7 cellular contexts compared by ENCODE assay signal in the genomic region with DNA sequence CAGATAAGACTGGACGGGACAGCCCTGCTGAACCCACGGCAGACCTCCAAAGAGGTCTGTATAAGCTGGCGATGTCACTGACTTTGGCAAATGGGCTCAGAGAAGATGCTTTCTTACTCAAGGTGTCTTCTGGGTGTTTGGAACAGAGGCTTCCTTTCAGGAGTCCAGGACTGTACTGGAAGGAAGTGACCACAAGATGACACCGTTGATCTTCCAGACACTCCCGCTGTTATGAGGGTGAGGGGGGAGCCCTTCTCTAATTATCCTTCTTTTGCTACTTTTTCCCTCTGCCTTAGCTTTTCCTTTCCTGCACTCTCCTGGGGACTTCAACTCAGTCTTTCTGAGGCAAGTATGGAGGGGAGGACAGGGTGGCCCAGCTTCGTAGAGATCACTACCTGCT.
DNase-seq lines count a peak whose midpoint lies in the region; TF ChIP-seq lines count a peak whose summit lies in the region.

No MANE protein-coding gene starts in this region.

- peaks cover 2% of the 10 kb centered on the region for H3K27me3 Mint-ChIP-seq in activated CD4-positive, alpha-beta T cell treated with anti-CD3 and anti-CD28 coated beads, Interleukin-2, amount 10 ng/mL, durations not matched to agents 7 days and 5 days

- no peak overlapping the region for H3K4me3 ChIP-seq in fibroblast of villous mesenchyme (ENCODE audit: low read depth, low read length)

- H3K4me3 Mint-ChIP-seq in activated CD4-positive, alpha-beta T cell treated with anti-CD3 and anti-CD28 coated beads, Interleukin-2, amount 10 ng/mL, durations not matched to agents 7 days and 5 days: no peak overlapping the region

- H3K36me3 Mint-ChIP-seq in activated CD4-positive, alpha-beta T cell treated with anti-CD3 and anti-CD28 coated beads, Interleukin-2, amount 10 ng/mL, durations not matched to agents 7 days and 5 days (ENCODE audit: low read depth): no peaks in the 10 kb centered on the region

- POLR2A ChIA-PET in activated CD4-positive, alpha-beta T cell treated with anti-CD3 and anti-CD28 coated beads, Interleukin-2, amount 10 ng/mL, durations not matched to agents 7 days and 5 days (lab: Charles Lee): no interaction called here

- TF ChIP-seq CTCF in fibroblast of villous mesenchyme (IDR thresholded peaks at IDR 0.05; ENCODE audit: insufficient read depth, low read depth, low read length): peak; percentile 29

- H3K27ac Mint-ChIP-seq in activated CD4-positive, alpha-beta T cell treated with anti-CD3 and anti-CD28 coated beads, Interleukin-2, amount 10 ng/mL, durations not matched to agents 7 days and 5 days: no peak overlapping the region

- peaks cover 6% of the 10 kb centered on the region for H3K4me1 Mint-ChIP-seq in activated CD4-positive, alpha-beta T cell treated with anti-CD3 and anti-CD28 coated beads, Interleukin-2, amount 10 ng/mL, durations not matched to agents 7 days and 5 days

- intact Hi-C loops in posterior vena cava (cut with DNase I): no loop called here

- CTCF ChIA-PET in activated CD4-positive, alpha-beta T cell treated with anti-CD3 and anti-CD28 coated beads, Interleukin-2, amount 10 ng/mL, durations not matched to agents 7 days and 5 days (lab: Charles Lee): interaction anchor here (1.0 to 1.4 kb wide), 2 partner anchors 13 to 81 kb away, joined by 3 to 4 read pairs; no protein-coding TSS in a partner anchor

- DNase-seq in ELR (ENCODE audit: low read depth) (peak; percentile 50), OCI-M2 (lab: John Stamatoyannopoulos, UW; ENCODE audit: unreplicated experiment) (peak; percentile 40), fibroblast of villous mesenchyme (ENCODE audit: low read depth) (peak; percentile 6), posterior vena cava (ENCODE audit: low spot score) (peak; percentile 44), cerebellar nuclear complex (lab: John Stamatoyannopoulos, UW) (no peak)
- no peak for DNase-seq in activated CD4-positive, alpha-beta T cell treated with anti-CD3 and anti-CD28 coated beads, Interleukin-2, amount 10 ng/mL, durations not matched to agents 7 days and 5 days
- DNase-seq in stimulated activated CD4-positive, alpha-beta T cell treated with anti-CD3 and anti-CD28 coated beads, Interleukin-15, amount 100 ng/mL, for 24 hours: no peak

- H3K9me3 Mint-ChIP-seq in activated CD4-positive, alpha-beta T cell treated with anti-CD3 and anti-CD28 coated beads, Interleukin-2, amount 10 ng/mL, durations not matched to agents 7 days and 5 days: no peaks in the 10 kb centered on the region

Comparison
In these comparisons a context has a peak if more than half of its experiments do, and no peak if none do; other contexts are left out.
1. DNase-seq: peak in ELR (single experiment), OCI-M2 (single experiment), fibroblast of villous mesenchyme (single experiment) and posterior vena cava (single experiment); none in cerebellar nuclear complex (0 of 2), activated CD4-positive, alpha-beta T cell treated with anti-CD3 and anti-CD28 coated beads, Interleukin-2, amount 10 ng/mL, durations not matched to agents 7 days and 5 days (single experiment) and stimulated activated CD4-positive, alpha-beta T cell treated with anti-CD3 and anti-CD28 coated beads, Interleukin-15, amount 100 ng/mL, for 24 hours (single experiment).